ENCODE assay signal across 8 cellular contexts in genomic region chr2:57759822-57760300, GRCh38.
DNase-seq lines count a peak whose midpoint lies in the region; ATAC-seq, FAIRE-seq and TF ChIP-seq lines count a peak whose summit lies in the region.

No MANE protein-coding gene starts in this region.

- H3K27me3 Mint-ChIP-seq in T-cell, result peaks cover 3 to 8% of the 10 kb centered on the region in 2 donors

- ATAC-seq in HG02798 (IDR thresholded peaks at IDR 0.05; ENCODE audit: poor library complexity, unreplicated experiment), result peak; percentile 93
- ATAC-seq in T-cell (replicated peaks in 1 of 4), result peak; percentile 65 to 74 (median 70)
- peak; percentile 98 to 99 for ATAC-seq in right cardiac atrium

- peak overlapping the region in 1 of 3 donors; percentile 16 for H3K4me3 Mint-ChIP-seq in T-cell

- H3K4me3 ChIP-seq in right cardiac atrium (ENCODE audit: low read length), result peak overlapping the region; percentile 33
- H3K4me3 ChIP-seq in rectal smooth muscle tissue (ENCODE audit: low read length), result peak overlapping the region; percentile 58

- no peaks in the 10 kb centered on the region for H3K36me3 ChIP-seq in rectal smooth muscle tissue (ENCODE audit: control insufficient read depth, insufficient read depth, low read length)

- FAIRE-seq in GM12892 (lab: Jason Lieb, UNC), result peak; percentile 87

- peak overlapping the region; percentile 19 for H3K27ac ChIP-seq in angular gyrus (ENCODE audit: low read depth, low read length)
- no peak overlapping the region for H3K27ac ChIP-seq in right cardiac atrium (ENCODE audit: low read length)
- no peak overlapping the region for H3K27ac ChIP-seq in rectal smooth muscle tissue (ENCODE audit: low read depth, low read length)

- no peaks in the 10 kb centered on the region for H3K27me3 ChIP-seq in right cardiac atrium (ENCODE audit: control insufficient read depth, insufficient read depth)
- no peaks in the 10 kb centered on the region for H3K27me3 ChIP-seq in rectal smooth muscle tissue (ENCODE audit: control insufficient read depth, insufficient read depth, low read length)

- DNase-seq in GM12892 (ENCODE audit: insufficient read length) (peak; percentile 33), NCI-H128 (lab: John Stamatoyannopoulos, UW; ENCODE audit: unreplicated experiment) (peak; percentile 51), T-cell (peak; percentile 9 to 74 (median 56)), right cardiac atrium (peak; percentile 79 to 92 (median 91)), cortex of kidney (lab: John Stamatoyannopoulos, UW) (no peak)

- CTCF ChIA-PET in T-cell (lab: Charles Lee), result interaction anchor here in 1 of 2 donors (0.5 to 1.1 kb wide), 6 partner anchors 9 to 1337 kb away, joined by 3 to 8 read pairs (median 4); no protein-coding TSS in a partner anchor

- TF ChIP-seq POLR2A in GM12892 (IDR thresholded peaks at IDR 0.05; ENCODE audit: low read depth, low read length), result no peak

- H3K4me1 ChIP-seq in right cardiac atrium (ENCODE audit: control insufficient read depth, insufficient read depth, low read length) (no peaks in the 10 kb centered on the region), rectal smooth muscle tissue (ENCODE audit: control insufficient read depth, insufficient read depth, low read length) (no peaks in the 10 kb centered on the region)

- no peak overlapping the region for H3K27ac Mint-ChIP-seq in T-cell

- intact Hi-C loops in right cardiac atrium (cut with DNase I), result no loop called here

- POLR2A ChIA-PET in T-cell (lab: Charles Lee), result no interaction called here

- no peaks in the 10 kb centered on the region for H3K36me3 Mint-ChIP-seq in T-cell

- WGBS in right cardiac atrium, result 2% methylated on average over 19 of the region's 19 CpGs

- no peaks in the 10 kb centered on the region for H3K9me3 ChIP-seq in right cardiac atrium (ENCODE audit: control insufficient read depth, low read length)

- no peaks in the 10 kb centered on the region for H3K9me3 Mint-ChIP-seq in T-cell

- peaks cover 0 to 6% (median 0%) of the 10 kb centered on the region in 3 donors for H3K4me1 Mint-ChIP-seq in T-cell

- no peak overlapping the region for H3K9ac ChIP-seq in rectal smooth muscle tissue (ENCODE audit: low read length)
